Comparison of ENCODE assay signal across 10 cellular contexts in genomic region chr15:66565731-66566130, GRCh38. TPM values are rescaled to one million over a fixed set of nuclear protein-coding genes. Genes with fewer than 3 reads are reported as not detected.
A peak's percentile ranks its signal among the peaks of the same experiment; 100 is the strongest.
DNase-seq lines count a peak whose midpoint lies in the region; ATAC-seq, FAIRE-seq and TF ChIP-seq lines count a peak whose summit lies in the region.
"Had no signal": no experiment of that assay in that cellular context is flagged by ENCODE, and none has a peak within 500 bp of the region (broad histone marks: within the 10 kb centered on the region; RNA-seq: fewer than 3 reads in every experiment).

Gene LCTL, minus strand, starts transcription at chr15:66565998. Its CDS starts 633 bp downstream, at chr15:66565365.

- H2AFZ ChIP-seq in astrocyte (ENCODE audit: low read depth, low read length) (peak within 1 kb of the TSS; percentile 85), keratinocyte (ENCODE audit: control insufficient read depth, low read length) (no peak within 1 kb of the TSS)

- peak; percentile 34 for DNase-seq in right atrium auricular region (ENCODE audit: low spot score)
- DNase-seq in left ventricle myocardium superior = no peak
- DNase-seq in astrocyte (ENCODE audit: low read depth) = peak; percentile 74
- DNase-seq in keratinocyte (ENCODE audit: low read depth, low spot score) = no peak
- DNase-seq in urothelium cell line (ENCODE audit: low spot score) = peak; percentile 96
- DNase-seq in SK-N-DZ (ENCODE audit: low spot score) = no peak
- DNase-seq in T-helper 9 cell = no peak
- no peak for DNase-seq in activated naive CD4-positive, alpha-beta T cell treated with anti-CD3 and anti-CD28 coated beads for 36 hours
- DNase-seq: CD4-positive, alpha-beta memory T cell had no signal

- H3K9me1 ChIP-seq in keratinocyte (ENCODE audit: control insufficient read depth, extremely low read depth, insufficient read depth, low read length) = no peaks in the 10 kb centered on the region

- TF ChIP-seq CTCF in right atrium auricular region (IDR thresholded peaks at IDR 0.05) = no peak
- no peak for TF ChIP-seq CTCF in astrocyte (IDR thresholded peaks at IDR 0.05; ENCODE audit: insufficient read depth, low read depth, low read length)
- no peak for TF ChIP-seq CTCF in keratinocyte (optimal IDR thresholded peaks at IDR 0.05 in 1 of 3, IDR thresholded peaks at IDR 0.05 in 1 of 3, conservative IDR thresholded peaks at IDR 0.05 in 1 of 3; ENCODE audit: extremely low read depth in 1 of 3, insufficient read depth in 2 of 3, low read length in 3 of 3)

- H3K27ac ChIP-seq in right atrium auricular region (no peak within 1 kb of the TSS), astrocyte (ENCODE audit: low read depth, low read length) (peak within 1 kb of the TSS; percentile 60), keratinocyte (ENCODE audit: control insufficient read depth, insufficient read depth, low read length) (no peak within 1 kb of the TSS)

- H3K36me3 Mint-ChIP-seq in astrocyte (ENCODE audit: low read depth, unreplicated experiment) = peaks cover 11% of the 10 kb centered on the region
- no peaks in the 10 kb centered on the region for H3K36me3 Mint-ChIP-seq in activated naive CD4-positive, alpha-beta T cell treated with anti-CD3 and anti-CD28 coated beads for 36 hours (ENCODE audit: low read depth)
- H3K36me3 Mint-ChIP-seq: CD4-positive, alpha-beta memory T cell had no signal

- no peaks in the 10 kb centered on the region for H3K9me3 ChIP-seq in right atrium auricular region
- H3K9me3 ChIP-seq in astrocyte (ENCODE audit: insufficient read depth, low read depth, low read length) = no peaks in the 10 kb centered on the region
- H3K9me3 ChIP-seq in keratinocyte (ENCODE audit: control insufficient read depth, low read depth, low read length) = no peaks in the 10 kb centered on the region

- H3K4me2 ChIP-seq in astrocyte (ENCODE audit: low read length) (peak within 1 kb of the TSS; percentile 94), keratinocyte (ENCODE audit: control insufficient read depth, extremely low read depth, insufficient read depth, low read depth, low read length) (peak within 1 kb of the TSS; percentile 16)

- intact Hi-C loops in left ventricle myocardium superior (cut with micrococcal nuclease) = no loop called here
- intact Hi-C loops in activated naive CD4-positive, alpha-beta T cell treated with anti-CD3 and anti-CD28 coated beads for 36 hours (cut with micrococcal nuclease) = no loop called here

- H3K36me3 ChIP-seq in right atrium auricular region (no peaks in the 10 kb centered on the region), astrocyte (ENCODE audit: insufficient read depth, low read length) (no peaks in the 10 kb centered on the region), keratinocyte (ENCODE audit: control insufficient read depth in 2 of 2, extremely low read depth in 1 of 2, insufficient read depth in 2 of 2, low read length in 2 of 2) (no peaks in the 10 kb centered on the region)

- peaks cover 4% of the 10 kb centered on the region for H3K9me3 Mint-ChIP-seq in astrocyte (ENCODE audit: unreplicated experiment)
- H3K9me3 Mint-ChIP-seq in activated naive CD4-positive, alpha-beta T cell treated with anti-CD3 and anti-CD28 coated beads for 36 hours = no peaks in the 10 kb centered on the region
- H3K9me3 Mint-ChIP-seq: CD4-positive, alpha-beta memory T cell had no signal

- H3K4me3 Mint-ChIP-seq in astrocyte (ENCODE audit: unreplicated experiment) = peak within 1 kb of the TSS; percentile 80
- H3K4me3 Mint-ChIP-seq in activated naive CD4-positive, alpha-beta T cell treated with anti-CD3 and anti-CD28 coated beads for 36 hours = no peak within 1 kb of the TSS

- FAIRE-seq in astrocyte (lab: Jason Lieb, UNC) (no peak), keratinocyte (lab: Jason Lieb, UNC) (no peak), urothelium cell line (lab: Jason Lieb, UNC) (peak; percentile 35)

- no peak for ATAC-seq in left ventricle myocardium superior

- H3K79me2 ChIP-seq in astrocyte (ENCODE audit: insufficient read depth, low read length) (no peaks in the 10 kb centered on the region), keratinocyte (ENCODE audit: control insufficient read depth, insufficient read depth, low read length) (no peaks in the 10 kb centered on the region)

- peak within 1 kb of the TSS; percentile 94 for H3K27ac Mint-ChIP-seq in astrocyte (ENCODE audit: unreplicated experiment)
- no peak within 1 kb of the TSS for H3K27ac Mint-ChIP-seq in activated naive CD4-positive, alpha-beta T cell treated with anti-CD3 and anti-CD28 coated beads for 36 hours

- H4K20me1 ChIP-seq in astrocyte (ENCODE audit: insufficient read depth, low read length) (no peaks in the 10 kb centered on the region), keratinocyte (ENCODE audit: control insufficient read depth, extremely low read depth, insufficient read depth, low read length) (no peaks in the 10 kb centered on the region)

- dilution Hi-C loops in keratinocyte (cut with MboI; ENCODE audit: extremely low pct_ligation_motif_present, low sequenced_read_pairs) = no loop called here

- H3K4me1 Mint-ChIP-seq in astrocyte (ENCODE audit: low read depth, unreplicated experiment) = peaks cover 23% of the 10 kb centered on the region
- peaks cover 5% of the 10 kb centered on the region for H3K4me1 Mint-ChIP-seq in activated naive CD4-positive, alpha-beta T cell treated with anti-CD3 and anti-CD28 coated beads for 36 hours (ENCODE audit: low read depth)

- H3K27me3 ChIP-seq in right atrium auricular region (no peaks in the 10 kb centered on the region), astrocyte (ENCODE audit: insufficient read depth, low read length) (no peaks in the 10 kb centered on the region), keratinocyte (ENCODE audit: control insufficient read depth, extremely low read depth, insufficient read depth, low read length) (no peaks in the 10 kb centered on the region)

- no peak within 1 kb of the TSS for H3K4me3 ChIP-seq in right atrium auricular region
- H3K4me3 ChIP-seq in astrocyte (ENCODE audit: insufficient read depth, low read depth, low read length) = peak within 1 kb of the TSS; percentile 53
- no peak within 1 kb of the TSS for H3K4me3 ChIP-seq in keratinocyte (ENCODE audit: control insufficient read depth in 2 of 3, extremely low read depth in 1 of 3, insufficient read depth in 2 of 3, low read depth in 1 of 3, low read length in 3 of 3)

- H3K27me3 Mint-ChIP-seq in astrocyte (ENCODE audit: low read depth, unreplicated experiment) = no peaks in the 10 kb centered on the region
- H3K27me3 Mint-ChIP-seq in activated naive CD4-positive, alpha-beta T cell treated with anti-CD3 and anti-CD28 coated beads for 36 hours (ENCODE audit: low read depth) = no peaks in the 10 kb centered on the region
- H3K27me3 Mint-ChIP-seq: CD4-positive, alpha-beta memory T cell had no signal

- CTCF ChIA-PET in activated naive CD4-positive, alpha-beta T cell treated with anti-CD3 and anti-CD28 coated beads for 36 hours (lab: Charles Lee) = interaction anchor here (1.5 to 2.6 kb wide), 2 partner anchors 16 to 59 kb away, joined by 3 to 6 read pairs; no protein-coding TSS in a partner anchor

- peak within 1 kb of the TSS; percentile 77 for H3K9ac ChIP-seq in astrocyte (ENCODE audit: low read length)
- H3K9ac ChIP-seq in keratinocyte (ENCODE audit: control insufficient read depth, extremely low read depth, insufficient read depth, low read length) = no peak within 1 kb of the TSS

- H3K4me1 ChIP-seq in right atrium auricular region = peaks cover 0 to 8% of the 10 kb centered on the region in 2 donors
- peaks cover 22% of the 10 kb centered on the region for H3K4me1 ChIP-seq in astrocyte (ENCODE audit: insufficient read depth, low read length)
- peaks cover 25% of the 10 kb centered on the region for H3K4me1 ChIP-seq in keratinocyte (ENCODE audit: control insufficient read depth, extremely low read depth, insufficient read depth, low read length)

RNA-seq across cellular contexts. Expression of gene LCTL, which starts in this region (rescaled TPM):
- total RNA-seq in right atrium auricular region (not detected), left ventricle myocardium superior (not detected), astrocyte (12.8 and 13.2 TPM in 2 replicates)
- 0.09 to 0.42 TPM (median 0.38 TPM) in 3 replicates for polyA plus RNA-seq in keratinocyte
- not detected for polyA plus RNA-seq in keratinocyte (2011; ENCODE audit: low read depth)
- polyA plus RNA-seq in keratinocyte (2011; cell fraction: cytosol; rRNA removed) = 0.09 TPM in 2 replicates
- polyA plus RNA-seq in keratinocyte (2011; cell fraction: nucleus; rRNA removed) = 0.07 and 0.19 TPM in 2 replicates
- 0.34 TPM in 1 of 2 replicates, not detected in the other for polyA plus RNA-seq in keratinocyte (2012; ENCODE audit: low replicate concordance)
- 0.36 TPM in 1 of 3 replicates, not detected in the others for polyA minus RNA-seq in keratinocyte
- not detected for polyA minus RNA-seq in keratinocyte (2011; cell fraction: cytosol; rRNA and poly(A)+ RNA removed)
- polyA minus RNA-seq in keratinocyte (2011; cell fraction: nucleus; rRNA and poly(A)+ RNA removed) = not detected in 2 replicates
- 0.18 TPM in 1 of 2 replicates, not detected in the other for polyA plus RNA-seq in SK-N-DZ (2014; cell fraction: cytosol; rRNA removed)
- polyA plus RNA-seq in SK-N-DZ (2014; cell fraction: nucleus; rRNA removed) = 0.08 TPM in 1 of 2 replicates, not detected in the other
- not detected for total RNA-seq in activated naive CD4-positive, alpha-beta T cell treated with anti-CD3 and anti-CD28 coated beads for 36 hours
- total RNA-seq: CD4-positive, alpha-beta memory T cell; pulmonary artery endothelial cell had no signal
- polyA plus RNA-seq: CD4-positive, alpha-beta memory T cell had no signal

Comparison
In these comparisons a context has a peak if more than half of its experiments do, and no peak if none do; other contexts are left out.
1. RNA of gene LCTL (total RNA-seq): 12.8 to 13.2 TPM in astrocyte; not detected in right atrium auricular region, not detected in left ventricle myocardium superior (single experiment) and not detected in activated naive CD4-positive, alpha-beta T cell treated with anti-CD3 and anti-CD28 coated beads for 36 hours; every median in the first group is over 10 times any median in the second.
2. Peak in DNase-seq in right atrium auricular region; RNA of the gene not detected or under 1 TPM.
3. DNase-seq: peak in astrocyte (single experiment) and urothelium cell line (single experiment); none in left ventricle myocardium superior (single experiment), keratinocyte (single experiment), SK-N-DZ (single experiment), T-helper 9 cell (single experiment) and activated naive CD4-positive, alpha-beta T cell treated with anti-CD3 and anti-CD28 coated beads for 36 hours (single experiment).